ENCODE assay signal across 26 cellular contexts in genomic region chr11:63616953-63617352, GRCh38. TPM values are rescaled to one million over a fixed set of nuclear protein-coding genes. Genes with fewer than 3 reads are reported as not detected.
"Had no signal": no experiment of that assay in that cellular context is flagged by ENCODE, and none has a peak within 500 bp of the region (broad histone marks: within the 10 kb centered on the region; RNA-seq: fewer than 3 reads in every experiment).

No MANE protein-coding gene starts in this region.

- H3K27me3 ChIP-seq: dorsolateral prefrontal cortex, heart left ventricle, sigmoid colon, testis, tibial nerve, upper lobe of right lung, vagina had no signal

- H3K9me3 ChIP-seq: heart left ventricle, sigmoid colon, testis, tibial nerve, upper lobe of right lung, vagina had no signal

- ATAC-seq: heart left ventricle; left colon; left ventricle myocardium superior; stimulated activated naive B cell treated with anti-CD40 and anti-IgM and Interleukin-4, amounts not matched to agents 10 μg/mL and 1 μg/mL and 100 μg/mL, for 72 hours; stimulated activated naive CD8-positive, alpha-beta T cell treated with anti-CD3 and anti-CD28 coated beads, Interleukin-15, amount 100 ng/mL, for 72 hours; upper lobe of right lung had no signal

- H3K4me1 ChIP-seq: testis had no signal

- H3K27ac Mint-ChIP-seq: stimulated activated naive B cell treated with anti-CD40 and anti-IgM and Interleukin-4, amounts not matched to agents 10 μg/mL and 1 μg/mL and 100 μg/mL, for 72 hours had no signal

- H3K27me3 Mint-ChIP-seq: stimulated activated naive CD8-positive, alpha-beta T cell treated with anti-CD3 and anti-CD28 coated beads, Interleukin-15, amount 100 ng/mL, for 72 hours had no signal

- H3K36me3 ChIP-seq: heart left ventricle, sigmoid colon, tibial nerve, upper lobe of right lung, vagina had no signal

- H3K9me3 Mint-ChIP-seq: naive B cell; stimulated activated naive B cell treated with anti-CD40 and anti-IgM and Interleukin-4, amounts not matched to agents 10 μg/mL and 1 μg/mL and 100 μg/mL, for 72 hours; stimulated activated naive CD8-positive, alpha-beta T cell treated with anti-CD3 and anti-CD28 coated beads, Interleukin-15, amount 100 ng/mL, for 72 hours had no signal

- DNase-seq: effector CD8-positive, alpha-beta T cell; foreskin melanocyte; heart left ventricle; hippocampal formation; left colon; left ventricle myocardium superior; mesendoderm; naive B cell; sigmoid colon; stimulated activated CD4-positive, alpha-beta T cell treated with anti-CD3 and anti-CD28 coated beads, Interleukin-2, amount 100 ng/mL, for 24 hours; stimulated activated CD4-positive, alpha-beta T cell treated with anti-CD3 and anti-CD28 coated beads, Interleukin-4, amount 100 ng/mL, for 4 hours; stimulated activated naive B cell treated with anti-CD40 and anti-IgM and Interleukin-4, amounts not matched to agents 10 μg/mL and 1 μg/mL and 100 μg/mL, for 72 hours; stimulated activated naive CD8-positive, alpha-beta T cell treated with anti-CD3 and anti-CD28 coated beads, Interleukin-15, amount 100 ng/mL, for 72 hours; testis; upper lobe of right lung had no signal

- H3K36me3 Mint-ChIP-seq: naive B cell; stimulated activated naive B cell treated with anti-CD40 and anti-IgM and Interleukin-4, amounts not matched to agents 10 μg/mL and 1 μg/mL and 100 μg/mL, for 72 hours had no signal

- H3K4me3 ChIP-seq: dorsolateral prefrontal cortex, heart left ventricle, lung, sigmoid colon, skin epidermis, testis, tibial nerve, upper lobe of right lung, vagina had no signal

- H3K27ac ChIP-seq: heart left ventricle, sigmoid colon, skin epidermis, upper lobe of right lung, vagina had no signal

- H3K4me3 Mint-ChIP-seq: naive B cell; stimulated activated naive B cell treated with anti-CD40 and anti-IgM and Interleukin-4, amounts not matched to agents 10 μg/mL and 1 μg/mL and 100 μg/mL, for 72 hours; stimulated activated naive CD8-positive, alpha-beta T cell treated with anti-CD3 and anti-CD28 coated beads, Interleukin-15, amount 100 ng/mL, for 72 hours had no signal

RNA-seq across cellular contexts. Expression of gene PLAAT3, which starts 2.7 kb away (rescaled TPM):
- polyA plus RNA-seq: neural cell had no signal

RNA-seq across cellular contexts. Expression of gene PLAAT2, which starts 53.8 kb away (rescaled TPM):
- total RNA-seq: glomerular endothelial cell, kidney epithelial cell, left ventricle myocardium superior, osteocyte, pulmonary artery endothelial cell, subcutaneous adipose tissue, vagina had no signal
- polyA plus RNA-seq: neural cell had no signal
